In the genomic region with DNA sequence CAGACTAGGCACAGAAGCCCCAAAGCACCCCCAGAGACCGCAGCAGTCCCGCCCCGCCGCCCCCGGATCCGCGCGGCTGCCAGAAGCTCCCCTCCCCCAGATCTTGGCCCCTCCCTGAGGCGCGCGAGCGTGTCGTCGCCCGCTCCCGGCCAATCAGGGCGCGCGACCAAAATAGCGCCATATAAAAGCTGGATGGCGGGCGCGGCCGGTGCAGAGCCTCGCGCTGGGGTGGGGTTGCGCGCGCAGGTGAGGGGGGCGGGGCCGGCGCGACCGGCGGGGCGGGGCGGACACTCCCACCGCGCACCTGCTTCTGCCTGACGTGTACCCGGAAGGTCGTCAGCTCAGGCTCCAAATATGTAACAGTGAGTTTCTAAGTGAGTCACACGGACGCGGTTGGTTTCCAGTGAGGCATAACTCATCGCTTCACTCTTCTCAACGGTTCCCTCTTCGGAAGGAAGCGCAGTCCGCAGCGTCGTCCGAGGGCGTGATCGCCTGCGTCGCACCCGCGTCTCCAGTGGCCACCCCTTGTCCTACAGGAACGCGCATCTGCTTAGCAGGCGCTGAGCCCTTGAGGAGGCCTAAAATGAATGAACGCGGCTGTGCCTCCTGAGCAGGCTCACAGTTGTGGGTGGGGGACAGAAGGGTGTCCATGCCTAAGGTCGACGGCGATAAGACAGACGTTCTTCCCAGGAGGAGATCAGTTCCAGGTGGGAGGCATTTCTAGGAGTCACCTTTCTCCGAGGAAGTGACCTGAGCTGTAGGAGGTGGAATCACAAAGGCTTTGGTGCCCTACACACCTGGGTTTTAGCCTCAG, we compare ENCODE assay signal across 8 cellular contexts. TPM values are rescaled to one million over a fixed set of nuclear protein-coding genes. Genes with fewer than 3 reads are reported as not detected.
DNase-seq lines count a peak whose midpoint lies in the region; ATAC-seq, FAIRE-seq and TF ChIP-seq lines count a peak whose summit lies in the region.

No MANE protein-coding gene starts in this region.

- no peaks in the 10 kb centered on the region for H3K4me1 ChIP-seq in right lobe of liver

- H3K36me3 ChIP-seq in right lobe of liver = no peaks in the 10 kb centered on the region

- 12% methylated on average over 24 of the region's 69 CpGs for WGBS in right lobe of liver (ENCODE audit: insufficient coverage, low coverage, low lambda C conversion rate, missing lambda C conversion rate)

- TF ChIP-seq POLR2A in right lobe of liver (IDR thresholded peaks at IDR 0.05) = no peak

- H3K27me3 ChIP-seq in right lobe of liver = no peaks in the 10 kb centered on the region

- POLR2A ChIA-PET in activated CD4-positive, alpha-beta T cell treated with anti-CD3 and anti-CD28 coated beads, Interleukin-2, amount 10 ng/mL, durations not matched to agents 7 days and 5 days (lab: Charles Lee) = interaction anchor here (0.5 to 2.7 kb wide), 3 partner anchors 16 to 61 kb away, joined by 3 to 10 read pairs (median 7); a partner anchor contains a TSS

- H3K36me3 Mint-ChIP-seq in CD14-positive monocyte = peaks cover 0 to 4% of the 10 kb centered on the region in 2 donors
- H3K36me3 Mint-ChIP-seq in activated CD4-positive, alpha-beta T cell treated with anti-CD3 and anti-CD28 coated beads, Interleukin-2, amount 10 ng/mL, durations not matched to agents 7 days and 5 days (ENCODE audit: low read depth) = peaks cover 5% of the 10 kb centered on the region

- CTCF ChIA-PET in activated CD4-positive, alpha-beta T cell treated with anti-CD3 and anti-CD28 coated beads, Interleukin-2, amount 10 ng/mL, durations not matched to agents 7 days and 5 days (lab: Charles Lee) = interaction anchor here (0.8 to 5.5 kb wide), 9 partner anchors 9 to 234 kb away, joined by 3 to 48 read pairs (median 4); no protein-coding TSS in a partner anchor

- H3K27ac ChIP-seq in right lobe of liver = peak overlapping the region; percentile 61 to 76 (median 67)

- ATAC-seq in HG03432 (IDR thresholded peaks at IDR 0.05; ENCODE audit: unreplicated experiment) (peak; percentile 93), right lobe of liver (peak; percentile 91 to 94 (median 93))

- H3K9me3 ChIP-seq in right lobe of liver = no peaks in the 10 kb centered on the region

- H3K4me3 Mint-ChIP-seq in CD14-positive monocyte = peak overlapping the region; percentile 82 to 94
- peak overlapping the region; percentile 80 for H3K4me3 Mint-ChIP-seq in activated CD4-positive, alpha-beta T cell treated with anti-CD3 and anti-CD28 coated beads, Interleukin-2, amount 10 ng/mL, durations not matched to agents 7 days and 5 days

- H3K9me3 Mint-ChIP-seq in CD14-positive monocyte = peaks cover 2 to 6% (median 5%) of the 10 kb centered on the region in 7 donors
- no peaks in the 10 kb centered on the region for H3K9me3 Mint-ChIP-seq in activated CD4-positive, alpha-beta T cell treated with anti-CD3 and anti-CD28 coated beads, Interleukin-2, amount 10 ng/mL, durations not matched to agents 7 days and 5 days

- peak overlapping the region; percentile 14 to 51 (median 47) for H3K4me3 ChIP-seq in right lobe of liver

- peak; percentile 50 for TF ChIP-seq CTCF in CD14-positive monocyte (IDR thresholded peaks at IDR 0.05)
- peak in 1 of 4 donors; percentile 18 for TF ChIP-seq CTCF in right lobe of liver (IDR thresholded peaks at IDR 0.05)

- peak; percentile 97 for DNase-seq in CD14-positive monocyte (ENCODE audit: low spot score)
- DNase-seq in GM19239 (ENCODE audit: insufficient read length, low spot score) = peak; percentile 86
- DNase-seq in NCI-H460 (ENCODE audit: extremely low read depth, low read depth) = peak; percentile 98
- peak; percentile 94 for DNase-seq in activated CD4-positive, alpha-beta T cell treated with anti-CD3 and anti-CD28 coated beads, Interleukin-2, amount 10 ng/mL, durations not matched to agents 7 days and 5 days
- peak; percentile 51 for DNase-seq in dedifferentiated amniotic fluid mesenchymal stem cell (ENCODE audit: extremely low spot score)
- DNase-seq in right lobe of liver = peak; percentile 86 to 91 (median 89)
- peak; percentile 97 for DNase-seq in stimulated activated CD4-positive, alpha-beta T cell treated with anti-CD3 and anti-CD28 coated beads, Interleukin-4, amount 100 ng/mL, for 24 hours

- peaks cover 9 to 16% (median 12%) of the 10 kb centered on the region in 3 donors for H3K27me3 Mint-ChIP-seq in CD14-positive monocyte (ENCODE audit: low read depth in 3 of 3)
- H3K27me3 Mint-ChIP-seq in activated CD4-positive, alpha-beta T cell treated with anti-CD3 and anti-CD28 coated beads, Interleukin-2, amount 10 ng/mL, durations not matched to agents 7 days and 5 days = peaks cover 14% of the 10 kb centered on the region

- peak; percentile 100 for FAIRE-seq in GM19239 (lab: Jason Lieb, UNC)

- H3K4me1 Mint-ChIP-seq in CD14-positive monocyte = peaks cover 32% of the 10 kb centered on the region
- peaks cover 39% of the 10 kb centered on the region for H3K4me1 Mint-ChIP-seq in activated CD4-positive, alpha-beta T cell treated with anti-CD3 and anti-CD28 coated beads, Interleukin-2, amount 10 ng/mL, durations not matched to agents 7 days and 5 days

- intact Hi-C loops in CD14-positive monocyte (cut with micrococcal nuclease) = loop anchor here (2.0 to 10.0 kb wide), 6 partner anchors 15 to 155 kb away; a partner anchor contains a TSS
- intact Hi-C loops in right lobe of liver (cut with DNase I) = no loop called here

- H3K27ac Mint-ChIP-seq in CD14-positive monocyte = peak overlapping the region; percentile 98 to 100 (median 98)
- peak overlapping the region; percentile 99 for H3K27ac Mint-ChIP-seq in activated CD4-positive, alpha-beta T cell treated with anti-CD3 and anti-CD28 coated beads, Interleukin-2, amount 10 ng/mL, durations not matched to agents 7 days and 5 days

RNA-seq across cellular contexts. Expression of a gene that starts 50.6 kb away (rescaled TPM):
- 10 to 100 TPM; 86.3 to 95.8 TPM for polyA plus RNA-seq in CD14-positive monocyte
- total RNA-seq in NCI-H460 (2014; rRNA removed; shearing (Covaris generic)) = 198 and 231 TPM in 2 replicates
- 220 and 261 TPM in 2 replicates for polyA plus RNA-seq in NCI-H460 (2014; cell fraction: nucleus; rRNA removed)
- 100 to 1,000 TPM; 201 to 210 TPM for total RNA-seq in activated CD4-positive, alpha-beta T cell treated with anti-CD3 and anti-CD28 coated beads, Interleukin-2, amount 10 ng/mL, durations not matched to agents 7 days and 5 days
- 100 to 1,000 TPM in 1 of 6 experiments, 10 to 100 TPM in 5; 26.4 to 161 (median 35.9) TPM for total RNA-seq in right lobe of liver

Comparison
In these comparisons a context has a peak if more than half of its experiments do, and no peak if none do; other contexts are left out.
1. Peak in every context shown above with its lines: DNase-seq, ATAC-seq, H3K4me3 ChIP-seq and H3K27ac ChIP-seq.
2. intact Hi-C loops: an anchor here in CD14-positive monocyte (2.0 to 10.0 kb wide); none called in right lobe of liver.